ENCODE assay signal across 8 cellular contexts in genomic region chr12:49538740-49539403, GRCh38. TPM values are rescaled to one million over a fixed set of nuclear protein-coding genes. Genes with fewer than 3 reads are reported as not detected.
DNase-seq lines count a peak whose midpoint lies in the region; TF ChIP-seq lines count a peak whose summit lies in the region.

Gene KCNH3, plus strand, starts transcription at chr12:49539030. Its CDS starts 387 bp downstream, at chr12:49539417.

- no peaks in the 10 kb centered on the region for H3K36me3 ChIP-seq in ascending aorta
- H3K36me3 ChIP-seq in vagina: no peaks in the 10 kb centered on the region

- DNase-seq in CMK (ENCODE audit: low read depth) (peak; percentile 68), H4 (ENCODE audit: low spot score) (peak; percentile 72), NCI-H1417 (lab: John Stamatoyannopoulos, UW) (peak; percentile 92 to 95 (median 94)), T-helper 9 cell (peak; percentile 85), ascending aorta (ENCODE audit: low spot score in 2 of 2) (peak in 1 of 2 donors; percentile 84), hepatic stellate cell (ENCODE audit: low spot score) (peak; percentile 90), retinal pigment epithelial cell (ENCODE audit: low read depth) (no peak), vagina (ENCODE audit: extremely low spot score in 2 of 2) (no peak)

- peaks cover 0 to 9% of the 10 kb centered on the region in 2 donors for H3K4me1 ChIP-seq in ascending aorta
- H3K4me1 ChIP-seq in vagina: peaks cover 15% of the 10 kb centered on the region

- no peak for TF ChIP-seq POLR2A in vagina (IDR thresholded peaks at IDR 0.05)

- H3K4me3 ChIP-seq in ascending aorta (peak within 1 kb of the TSS; percentile 51 to 72), retinal pigment epithelial cell (ENCODE audit: low read length) (peak within 1 kb of the TSS; percentile 37), vagina (peak within 1 kb of the TSS; percentile 48 to 57)

- intact Hi-C loops in ascending aorta (cut with DNase I) (no loop called here), vagina (cut with DNase I) (no loop called here)

- TF ChIP-seq CTCF in ascending aorta (IDR thresholded peaks at IDR 0.05): no peak
- TF ChIP-seq CTCF in retinal pigment epithelial cell (conservative IDR thresholded peaks at IDR 0.05; ENCODE audit: low read depth, low read length): no peak
- TF ChIP-seq CTCF in vagina (IDR thresholded peaks at IDR 0.05): no peak

- no peak within 1 kb of the TSS for H3K27ac ChIP-seq in ascending aorta
- H3K27ac ChIP-seq in vagina: no peak within 1 kb of the TSS

- H3K9me3 ChIP-seq in ascending aorta (no peaks in the 10 kb centered on the region), vagina (no peaks in the 10 kb centered on the region)

- peaks cover 5% of the 10 kb centered on the region for H3K27me3 ChIP-seq in ascending aorta
- H3K27me3 ChIP-seq in vagina: peaks cover 4% of the 10 kb centered on the region

RNA-seq across cellular contexts. Expression of gene KCNH3, which starts in this region (rescaled TPM):
- total RNA-seq in H4 (2014; rRNA removed; shearing (Covaris generic)): 0.70 and 1.6 TPM in 2 replicates
- total RNA-seq in ascending aorta (not detected), vagina (not detected)

Comparison
In these comparisons a context has a peak if more than half of its experiments do, and no peak if none do; other contexts are left out.
1. DNase-seq: peak in CMK (single experiment), H4 (single experiment), NCI-H1417 (3 of 3), T-helper 9 cell (single experiment) and hepatic stellate cell (single experiment); none in retinal pigment epithelial cell (single experiment) and vagina (0 of 2).
2. Peak in every context shown above with its lines, with median percentiles within 50 percentile points of each other: H3K4me3 ChIP-seq.